Comparison of ENCODE assay signal across 25 cellular contexts in genomic region chr4:57308301-57308700, GRCh38.
"Had no signal": no experiment of that assay in that cellular context is flagged by ENCODE, and none has a peak within 500 bp of the region (broad histone marks: within the 10 kb centered on the region; RNA-seq: fewer than 3 reads in every experiment).

No MANE protein-coding gene starts in this region.

- DNase-seq: stimulated activated CD4-positive, alpha-beta T cell treated with anti-CD3 and anti-CD28 coated beads, Interleukin-2, amount 100 ng/mL, for 48 hours; stimulated activated CD4-positive, alpha-beta T cell treated with anti-CD3 and anti-CD28 coated beads, Interleukin-4, amount 100 ng/mL, for 1 hour; stimulated activated CD4-positive, alpha-beta T cell treated with anti-CD3 and anti-CD28 coated beads, Interleukin-4, amount 100 ng/mL, for 24 hours; stimulated activated CD4-positive, alpha-beta T cell treated with anti-CD3 and anti-CD28 coated beads, Interleukin-4, amount 100 ng/mL, for 4 hours; stimulated activated CD8-positive, alpha-beta memory T cell treated with anti-CD3 and anti-CD28 coated beads, Interleukin-4, amount 100 ng/mL, for 48 hours; stimulated activated naive B cell treated with anti-CD40 and anti-IgM and Interleukin-4, amounts not matched to agents 10 μg/mL and 1 μg/mL and 100 μg/mL, for 72 hours; stimulated activated naive CD4-positive, alpha-beta T cell; stimulated activated naive CD4-positive, alpha-beta T cell treated with Interleukin-2 at 50 U/mL for 16 hours; stimulated activated naive CD8-positive, alpha-beta T cell treated with anti-CD3 and anti-CD28 coated beads, Interleukin-15, amount 100 ng/mL, for 72 hours; stimulated activated naive CD8-positive, alpha-beta T cell treated with anti-CD3 and anti-CD28 coated beads, Interleukin-15, Interleukin-2, amounts not matched to agents 100 U/mL and 50 U/mL, for 24 hours; stomach; substantia nigra; testis; thyroid gland; tibial artery; transverse colon; upper lobe of left lung; upper lobe of right lung; uterus had no signal

- H3K4me1 ChIP-seq: stomach, suprapubic skin, testis, tibial artery, tibial nerve, transverse colon, upper lobe of left lung, upper lobe of right lung, uterus, vagina had no signal

- H3K9me3 ChIP-seq: stomach, suprapubic skin, testis, thoracic aorta, thyroid gland, tibial artery, tibial nerve, transverse colon, upper lobe of left lung, upper lobe of right lung, uterus, vagina had no signal

- H3K4me3 ChIP-seq: stomach, suprapubic skin, testis, thoracic aorta, thyroid gland, tibial artery, tibial nerve, transverse colon, upper lobe of left lung, upper lobe of right lung, uterus, vagina had no signal

- H3K27me3 ChIP-seq: stomach, suprapubic skin, testis, thyroid gland, tibial artery, tibial nerve, transverse colon, upper lobe of left lung, upper lobe of right lung, vagina had no signal

- ATAC-seq: stimulated activated effector memory CD8-positive, alpha-beta T cell treated with anti-CD3 and anti-CD28 coated beads, Interleukin-12 subunit alpha, Interleukin-12 subunit beta, amount 100 ng/mL, for 72 hours; stimulated activated memory B cell treated with anti-CD40 and anti-IgM and Interleukin-4, amounts not matched to agents 10 μg/mL and 1 μg/mL and 100 μg/mL, for 72 hours; stimulated activated naive B cell treated with anti-CD40 and anti-IgM and Interleukin-4, amounts not matched to agents 10 μg/mL and 1 μg/mL and 100 μg/mL, for 72 hours; stimulated activated naive CD8-positive, alpha-beta T cell treated with anti-CD3 and anti-CD28 coated beads, Interleukin-15, amount 100 ng/mL, for 72 hours; stimulated activated naive CD8-positive, alpha-beta T cell treated with anti-CD3 and anti-CD28 coated beads, Interleukin-15, Interleukin-2, amounts not matched to agents 100 U/mL and 50 U/mL, for 24 hours; upper lobe of right lung had no signal

- H3K27ac ChIP-seq: stomach, suprapubic skin, testis, thoracic aorta, thyroid gland, tibial artery, tibial nerve, transverse colon, upper lobe of left lung, upper lobe of right lung, uterus, vagina had no signal

- H3K36me3 ChIP-seq: stomach, suprapubic skin, thoracic aorta, thyroid gland, tibial artery, tibial nerve, transverse colon, upper lobe of left lung, upper lobe of right lung, uterus, vagina had no signal
